In genomic region chr1:14602131-14602530, GRCh38 we compare ENCODE assay signal across 13 cellular contexts. TPM values are rescaled to one million over a fixed set of nuclear protein-coding genes. Genes with fewer than 3 reads are reported as not detected.
DNase-seq lines count a peak whose midpoint lies in the region; ATAC-seq and TF ChIP-seq lines count a peak whose summit lies in the region.
"Had no signal": no experiment of that assay in that cellular context is flagged by ENCODE, and none has a peak within 500 bp of the region (broad histone marks: within the 10 kb centered on the region; RNA-seq: fewer than 3 reads in every experiment).

No MANE protein-coding gene starts in this region.

- DNase-seq in NCI-H1694 treated with DMSO at 0.1 percent for 48 hours (lab: John Stamatoyannopoulos, UW) (peak; percentile 38), colonic mucosa (peak; percentile 40), left colon (peak; percentile 32 to 37), superior temporal gyrus (ENCODE audit: extremely low spot score) (peak; percentile 77)
- no peak for DNase-seq in activated T-cell treated with anti-CD3 and anti-CD28 coated beads, Interleukin-2, amount 50 U/mL, for 72 hours
- DNase-seq: activated CD4-positive, alpha-beta T cell treated with anti-CD3 and anti-CD28 coated beads for 4 hours; activated naive CD8-positive, alpha-beta T cell treated with anti-CD3 and anti-CD28 coated beads, Interleukin-2, amount 50 U/mL, for 24 hours; EL; esophagus squamous epithelium; stimulated activated CD4-positive, alpha-beta T cell treated with anti-CD3 and anti-CD28 coated beads, Interleukin-2, amount 100 ng/mL, for 48 hours had no signal

- no peak overlapping the region for H3K4me3 Mint-ChIP-seq in activated T-cell treated with anti-CD3 and anti-CD28 coated beads, Interleukin-2, amount 50 U/mL, for 72 hours
- H3K4me3 Mint-ChIP-seq: activated naive CD8-positive, alpha-beta T cell treated with anti-CD3 and anti-CD28 coated beads, Interleukin-2, amount 50 U/mL, for 24 hours had no signal

- H3K4me1 ChIP-seq in colonic mucosa = no peaks in the 10 kb centered on the region

- no peak overlapping the region for H3K27ac Mint-ChIP-seq in activated T-cell treated with anti-CD3 and anti-CD28 coated beads, Interleukin-2, amount 50 U/mL, for 72 hours
- H3K27ac Mint-ChIP-seq: activated naive CD8-positive, alpha-beta T cell treated with anti-CD3 and anti-CD28 coated beads, Interleukin-2, amount 50 U/mL, for 24 hours had no signal

- ATAC-seq in left colon = no peak
- ATAC-seq in HG02623 (IDR thresholded peaks at IDR 0.05; ENCODE audit: unreplicated experiment) = no peak
- ATAC-seq in GM19452 (IDR thresholded peaks at IDR 0.05; ENCODE audit: unreplicated experiment) = no peak
- ATAC-seq in GM21723 (IDR thresholded peaks at IDR 0.05; ENCODE audit: unreplicated experiment) = no peak
- no peak for ATAC-seq in activated T-cell treated with anti-CD3 and anti-CD28 coated beads, Interleukin-2, amount 50 U/mL, for 72 hours (replicated peaks in 1 of 2)
- ATAC-seq: activated naive CD8-positive, alpha-beta T cell treated with anti-CD3 and anti-CD28 coated beads, Interleukin-2, amount 50 U/mL, for 24 hours had no signal

- H3K9me3 Mint-ChIP-seq in activated T-cell treated with anti-CD3 and anti-CD28 coated beads, Interleukin-2, amount 50 U/mL, for 72 hours = no peaks in the 10 kb centered on the region
- H3K9me3 Mint-ChIP-seq: activated naive CD8-positive, alpha-beta T cell treated with anti-CD3 and anti-CD28 coated beads, Interleukin-2, amount 50 U/mL, for 24 hours had no signal

- no peak overlapping the region for H3K4me3 ChIP-seq in colonic mucosa

- no peaks in the 10 kb centered on the region for H3K9me3 ChIP-seq in colonic mucosa
- H3K9me3 ChIP-seq: esophagus squamous epithelium had no signal

- H3K27me3 Mint-ChIP-seq in activated T-cell treated with anti-CD3 and anti-CD28 coated beads, Interleukin-2, amount 50 U/mL, for 72 hours (ENCODE audit: low read depth) = peaks cover 49% of the 10 kb centered on the region

- H3K27ac ChIP-seq in colonic mucosa = no peak overlapping the region

- H3K27me3 ChIP-seq in colonic mucosa = peaks cover 30% of the 10 kb centered on the region

- TF ChIP-seq CTCF in colonic mucosa (IDR thresholded peaks at IDR 0.05) = no peak

- H3K36me3 ChIP-seq in colonic mucosa = no peaks in the 10 kb centered on the region
- H3K36me3 ChIP-seq: esophagus squamous epithelium had no signal

- intact Hi-C loops in colonic mucosa (cut with DNase I) (no loop called here), left colon (cut with DNase I, micrococcal nuclease) (no loop called here)

- peaks cover 12% of the 10 kb centered on the region for H3K4me1 Mint-ChIP-seq in activated T-cell treated with anti-CD3 and anti-CD28 coated beads, Interleukin-2, amount 50 U/mL, for 72 hours (ENCODE audit: low read depth)

- H3K9ac ChIP-seq in colonic mucosa (ENCODE audit: low read depth in 2 of 2, low read length in 2 of 2) = no peak overlapping the region

- H3K36me3 Mint-ChIP-seq in activated T-cell treated with anti-CD3 and anti-CD28 coated beads, Interleukin-2, amount 50 U/mL, for 72 hours (ENCODE audit: insufficient read depth in 2 of 2) = no peaks in the 10 kb centered on the region

RNA-seq across cellular contexts. Expression of gene KAZN, which starts 3.6 kb away (rescaled TPM):
- total RNA-seq in colonic mucosa (10 to 100 TPM in 1 of 2 donors, 1 to 10 TPM in 1; 9.8 to 12.2 TPM), left colon (10 to 100 TPM; 11.4 to 14.2 TPM)
- under 1 TPM; 0.46 to 0.58 TPM for total RNA-seq in activated T-cell treated with anti-CD3 and anti-CD28 coated beads, Interleukin-2, amount 50 U/mL, for 72 hours

Comparison
In these comparisons a context has a peak if more than half of its experiments do, and no peak if none do; other contexts are left out.
1. DNase-seq: peak in NCI-H1694 treated with DMSO at 0.1 percent for 48 hours (single experiment), colonic mucosa (single experiment), left colon (2 of 2) and superior temporal gyrus (single experiment); none in activated T-cell treated with anti-CD3 and anti-CD28 coated beads, Interleukin-2, amount 50 U/mL, for 72 hours (0 of 2).
2. RNA of gene KAZN, which starts 3.6 kb away (total RNA-seq): 11.4 to 14.2 TPM in left colon and 9.8 to 12.2 TPM in colonic mucosa; 0.46 to 0.58 TPM in activated T-cell treated with anti-CD3 and anti-CD28 coated beads, Interleukin-2, amount 50 U/mL, for 72 hours; every median in the first group is over 4 times any median in the second.